14 cellular contexts compared by ENCODE assay signal in genomic region chr13:33637978-33638743, GRCh38.
DNase-seq lines count a peak whose midpoint lies in the region; ATAC-seq and TF ChIP-seq lines count a peak whose summit lies in the region.
"Had no signal": no experiment of that assay in that cellular context is flagged by ENCODE, and none has a peak within 500 bp of the region (broad histone marks: within the 10 kb centered on the region; RNA-seq: fewer than 3 reads in every experiment).

No MANE protein-coding gene starts in this region.

- no peak overlapping the region for H3K4ac ChIP-seq in mesenchymal stem cell (ENCODE audit: low read depth in 1 of 2, low read length in 2 of 2)

- H3K4me3 ChIP-seq in coronary artery: no peak overlapping the region
- no peak overlapping the region for H3K4me3 ChIP-seq in mesenchymal stem cell (ENCODE audit: insufficient read depth in 1 of 2, low read depth in 1 of 2, low read length in 2 of 2)
- no peak overlapping the region for H3K4me3 ChIP-seq in prostate gland

- no peak for TF ChIP-seq POLR2A in prostate gland (IDR thresholded peaks at IDR 0.05)

- intact Hi-C loops in prostate gland (cut with DNase I): no loop called here

- H2BK120ac ChIP-seq in mesenchymal stem cell (ENCODE audit: low read depth, low read length): no peak overlapping the region

- DNase-seq in EH (ENCODE audit: low read depth) (peak; percentile 73), M059J (ENCODE audit: low read depth) (peak; percentile 63), coronary artery (ENCODE audit: low spot score) (no peak), mesenchymal stem cell (peak; percentile 37), DMS114 treated with DMSO at 0.1 percent for 48 hours (lab: John Stamatoyannopoulos, UW; ENCODE audit: unreplicated experiment) (no peak), prostate gland (ENCODE audit: low spot score) (no peak), D341Med (ENCODE audit: low spot score) (no peak)
- DNase-seq: activated CD4-positive, alpha-beta T cell treated with anti-CD3 and anti-CD28 coated beads, Interleukin-2, amount 50 U/mL, for 48 hours; activated naive CD4-positive, alpha-beta T cell treated with anti-CD3 and anti-CD28 coated beads, Interleukin-2, amount 10 ng/mL, durations not matched to agents 7 days and 5 days; cortex of kidney; NCI-H1694; NK-92 treated with Interleukin-12 subunit alpha and Interleukin-12 subunit beta, amount 100 ng/mL, for 24 hours had no signal

- H3K9me3 ChIP-seq in mesenchymal stem cell (ENCODE audit: control insufficient read depth, low read length): no peaks in the 10 kb centered on the region
- no peaks in the 10 kb centered on the region for H3K9me3 ChIP-seq in prostate gland

- H2AK5ac ChIP-seq in mesenchymal stem cell (ENCODE audit: low read length, severe bottlenecking): no peak overlapping the region

- no peak for TF ChIP-seq CTCF in coronary artery (IDR thresholded peaks at IDR 0.05)
- no peak for TF ChIP-seq CTCF in prostate gland (IDR thresholded peaks at IDR 0.05)

- H2BK12ac ChIP-seq in mesenchymal stem cell (ENCODE audit: low read length in 2 of 2): no peak overlapping the region

- H3K4me2 ChIP-seq in mesenchymal stem cell (ENCODE audit: low read length, poor library complexity, severe bottlenecking): no peak overlapping the region

- 79% methylated on average over 2 of the region's 3 CpGs for WGBS in mesenchymal stem cell
- 87% methylated on average over 3 of the region's 3 CpGs for WGBS in prostate gland

- no peaks in the 10 kb centered on the region for H3K79me1 ChIP-seq in mesenchymal stem cell (replicated peaks; ENCODE audit: low read length, poor library complexity, severe bottlenecking)

- H3K9ac ChIP-seq in mesenchymal stem cell (ENCODE audit: low read length): peak overlapping the region; percentile 38

- no peaks in the 10 kb centered on the region for H3K36me3 ChIP-seq in mesenchymal stem cell (ENCODE audit: control insufficient read depth in 1 of 2, insufficient read depth in 2 of 2, low read depth in 1 of 2, low read length in 2 of 2)
- H3K36me3 ChIP-seq in prostate gland: no peaks in the 10 kb centered on the region

- H2BK5ac ChIP-seq in mesenchymal stem cell (ENCODE audit: low read depth, low read length, poor library complexity, severe bottlenecking): no peak overlapping the region

- H3K27ac ChIP-seq in coronary artery (peak overlapping the region; percentile 36 to 49), mesenchymal stem cell (ENCODE audit: low read length, poor library complexity, severe bottlenecking) (no peak overlapping the region), prostate gland (peak overlapping the region in 1 of 2 donors; percentile 8)
- H3K27ac ChIP-seq: C4-2B had no signal

- ATAC-seq in HG03097 (IDR thresholded peaks at IDR 0.05; ENCODE audit: low FRiP score, unreplicated experiment): no peak

- peak overlapping the region; percentile 49 to 61 for H3K18ac ChIP-seq in mesenchymal stem cell (ENCODE audit: low read depth in 1 of 2, low read length in 2 of 2)

- no peak overlapping the region for H4K91ac ChIP-seq in mesenchymal stem cell (ENCODE audit: low read length)

- no peak overlapping the region for H2BK15ac ChIP-seq in mesenchymal stem cell (ENCODE audit: low read depth, poor library complexity, severe bottlenecking)

- no peak overlapping the region for H3K14ac ChIP-seq in mesenchymal stem cell (ENCODE audit: low read length in 2 of 2)

- H3K4me1 ChIP-seq in mesenchymal stem cell (ENCODE audit: control insufficient read depth, insufficient read depth, low read depth, low read length): peaks cover 12% of the 10 kb centered on the region
- H3K4me1 ChIP-seq in prostate gland (replicated peaks): no peaks in the 10 kb centered on the region

- no peak overlapping the region for H4K8ac ChIP-seq in mesenchymal stem cell (ENCODE audit: low read length)

- H3K23ac ChIP-seq in mesenchymal stem cell (ENCODE audit: low read length in 2 of 2): no peak overlapping the region

- H3K27me3 ChIP-seq in mesenchymal stem cell (ENCODE audit: control insufficient read depth in 1 of 2, insufficient read depth in 1 of 2, low read length in 2 of 2) (no peaks in the 10 kb centered on the region), prostate gland (replicated peaks; ENCODE audit: insufficient read depth) (no peaks in the 10 kb centered on the region)

- H2AFZ ChIP-seq in mesenchymal stem cell (ENCODE audit: low read depth, low read length): no peak overlapping the region

Comparison
In these comparisons a context has a peak if more than half of its experiments do, and no peak if none do; other contexts are left out.
1. DNase-seq: peak in EH (single experiment), M059J (single experiment) and mesenchymal stem cell (single experiment); none in coronary artery (single experiment), DMS114 treated with DMSO at 0.1 percent for 48 hours (single experiment), prostate gland (single experiment) and D341Med (single experiment).